In genomic region chr15:100592898-100593297, GRCh38 we compare ENCODE assay signal across 16 cellular contexts. TPM values are rescaled to one million over a fixed set of nuclear protein-coding genes. Genes with fewer than 3 reads are reported as not detected.
DNase-seq lines count a peak whose midpoint lies in the region; ATAC-seq lines count a peak whose summit lies in the region.
"Had no signal": no experiment of that assay in that cellular context is flagged by ENCODE, and none has a peak within 500 bp of the region (broad histone marks: within the 10 kb centered on the region; RNA-seq: fewer than 3 reads in every experiment).

No MANE protein-coding gene starts in this region.

- H3K27ac Mint-ChIP-seq in activated CD4-positive, alpha-beta T cell treated with anti-CD3 and anti-CD28 coated beads, Interleukin-2, amount 10 ng/mL, durations not matched to agents 24 days and 14 days = peak overlapping the region; percentile 88
- peak overlapping the region; percentile 93 for H3K27ac Mint-ChIP-seq in activated naive CD8-positive, alpha-beta T cell treated with anti-CD3 and anti-CD28 coated beads, Interleukin-2, amount 50 U/mL, for 24 hours
- H3K27ac Mint-ChIP-seq in naive thymus-derived CD4-positive, alpha-beta T cell = peak overlapping the region in 7 of 9 donors; percentile 74 to 94 (median 88)
- no peak overlapping the region for H3K27ac Mint-ChIP-seq in stimulated activated effector memory CD8-positive, alpha-beta T cell treated with anti-CD3 and anti-CD28 coated beads, Interleukin-12 subunit alpha, Interleukin-12 subunit beta, amount 100 ng/mL, for 72 hours

- POLR2A ChIA-PET in naive thymus-derived CD4-positive, alpha-beta T cell (lab: Charles Lee) = no interaction called here

- H3K4me1 ChIP-seq in naive thymus-derived CD4-positive, alpha-beta T cell (ENCODE audit: control insufficient read depth in 2 of 2, insufficient read depth in 2 of 2, low read length in 2 of 2) = peaks cover 33 to 57% of the 10 kb centered on the region in 2 donors
- H3K4me1 ChIP-seq: A549, ascending aorta had no signal

- intact Hi-C loops in activated CD4-positive, alpha-beta T cell treated with anti-CD3 and anti-CD28 coated beads, Interleukin-2, amount 10 ng/mL, durations not matched to agents 24 days and 14 days (cut with micrococcal nuclease) = loop anchor here (5.0 kb wide), 1 partner anchor 766 kb away; no protein-coding TSS in a partner anchor
- intact Hi-C loops in naive thymus-derived CD4-positive, alpha-beta T cell (cut with micrococcal nuclease) = no loop called here

- peak overlapping the region; percentile 62 for H3K4me3 Mint-ChIP-seq in activated CD4-positive, alpha-beta T cell treated with anti-CD3 and anti-CD28 coated beads, Interleukin-2, amount 10 ng/mL, durations not matched to agents 24 days and 14 days
- no peak overlapping the region for H3K4me3 Mint-ChIP-seq in activated naive CD8-positive, alpha-beta T cell treated with anti-CD3 and anti-CD28 coated beads, Interleukin-2, amount 50 U/mL, for 24 hours
- peak overlapping the region in 8 of 10 donors; percentile 33 to 72 (median 58) for H3K4me3 Mint-ChIP-seq in naive thymus-derived CD4-positive, alpha-beta T cell
- H3K4me3 Mint-ChIP-seq in stimulated activated effector memory CD8-positive, alpha-beta T cell treated with anti-CD3 and anti-CD28 coated beads, Interleukin-12 subunit alpha, Interleukin-12 subunit beta, amount 100 ng/mL, for 72 hours = no peak overlapping the region

- H3K27ac ChIP-seq in naive thymus-derived CD4-positive, alpha-beta T cell (ENCODE audit: low read depth, low read length) = peak overlapping the region; percentile 27
- H3K27ac ChIP-seq: A549, ascending aorta had no signal

- no peaks in the 10 kb centered on the region for H3K27me3 ChIP-seq in naive thymus-derived CD4-positive, alpha-beta T cell (ENCODE audit: control insufficient read depth in 2 of 2, insufficient read depth in 2 of 2, low read length in 2 of 2)
- H3K27me3 ChIP-seq: ascending aorta had no signal

- CTCF ChIA-PET in naive thymus-derived CD4-positive, alpha-beta T cell (lab: Charles Lee) = interaction anchor here (0.9 to 1.2 kb wide), 2 partner anchors 21 to 243 kb away, joined by 4 to 6 read pairs; no protein-coding TSS in a partner anchor

- H3K4me3 ChIP-seq in naive thymus-derived CD4-positive, alpha-beta T cell (ENCODE audit: low read length) = no peak overlapping the region
- H3K4me3 ChIP-seq: A549, ascending aorta, lung had no signal

- peaks cover 2% of the 10 kb centered on the region for H3K27me3 Mint-ChIP-seq in activated CD4-positive, alpha-beta T cell treated with anti-CD3 and anti-CD28 coated beads, Interleukin-2, amount 10 ng/mL, durations not matched to agents 24 days and 14 days
- H3K27me3 Mint-ChIP-seq in activated naive CD8-positive, alpha-beta T cell treated with anti-CD3 and anti-CD28 coated beads, Interleukin-2, amount 50 U/mL, for 24 hours = peaks cover 2% of the 10 kb centered on the region
- peaks cover 0 to 2% (median 0%) of the 10 kb centered on the region in 5 donors for H3K27me3 Mint-ChIP-seq in naive thymus-derived CD4-positive, alpha-beta T cell

- H3K9me3 ChIP-seq in naive thymus-derived CD4-positive, alpha-beta T cell (ENCODE audit: control insufficient read depth in 2 of 3, low read length in 3 of 3) = peaks cover 0 to 10% (median 6%) of the 10 kb centered on the region in 3 experiments
- H3K9me3 ChIP-seq: ascending aorta had no signal

- H3K4me1 Mint-ChIP-seq in activated CD4-positive, alpha-beta T cell treated with anti-CD3 and anti-CD28 coated beads, Interleukin-2, amount 10 ng/mL, durations not matched to agents 24 days and 14 days = peaks cover 45% of the 10 kb centered on the region
- H3K4me1 Mint-ChIP-seq in activated naive CD8-positive, alpha-beta T cell treated with anti-CD3 and anti-CD28 coated beads, Interleukin-2, amount 50 U/mL, for 24 hours = peaks cover 78% of the 10 kb centered on the region
- peaks cover 1 to 77% (median 54%) of the 10 kb centered on the region in 7 donors for H3K4me1 Mint-ChIP-seq in naive thymus-derived CD4-positive, alpha-beta T cell
- peaks cover 53% of the 10 kb centered on the region for H3K4me1 Mint-ChIP-seq in stimulated activated effector memory CD8-positive, alpha-beta T cell treated with anti-CD3 and anti-CD28 coated beads, Interleukin-12 subunit alpha, Interleukin-12 subunit beta, amount 100 ng/mL, for 72 hours

- H3K36me3 ChIP-seq in naive thymus-derived CD4-positive, alpha-beta T cell (ENCODE audit: control insufficient read depth in 2 of 3, insufficient read depth in 3 of 3, low read length in 3 of 3) = peaks cover 0 to 6% (median 0%) of the 10 kb centered on the region in 3 experiments
- H3K36me3 ChIP-seq: ascending aorta had no signal

- no peak for ATAC-seq in activated naive CD8-positive, alpha-beta T cell treated with anti-CD3 and anti-CD28 coated beads, Interleukin-2, amount 50 U/mL, for 24 hours
- no peak for ATAC-seq in naive thymus-derived CD4-positive, alpha-beta T cell
- ATAC-seq in HG03342 (IDR thresholded peaks at IDR 0.05; ENCODE audit: unreplicated experiment) = no peak
- ATAC-seq in stimulated activated effector memory CD8-positive, alpha-beta T cell treated with anti-CD3 and anti-CD28 coated beads, Interleukin-12 subunit alpha, Interleukin-12 subunit beta, amount 100 ng/mL, for 72 hours = no peak
- ATAC-seq: A549, right cardiac atrium had no signal

- H3K36me3 Mint-ChIP-seq in activated CD4-positive, alpha-beta T cell treated with anti-CD3 and anti-CD28 coated beads, Interleukin-2, amount 10 ng/mL, durations not matched to agents 24 days and 14 days (ENCODE audit: low read depth) = peaks cover 71% of the 10 kb centered on the region
- peaks cover 67% of the 10 kb centered on the region for H3K36me3 Mint-ChIP-seq in activated naive CD8-positive, alpha-beta T cell treated with anti-CD3 and anti-CD28 coated beads, Interleukin-2, amount 50 U/mL, for 24 hours (ENCODE audit: low read depth)
- peaks cover 0 to 70% (median 28%) of the 10 kb centered on the region in 5 donors for H3K36me3 Mint-ChIP-seq in naive thymus-derived CD4-positive, alpha-beta T cell
- H3K36me3 Mint-ChIP-seq in stimulated activated effector memory CD8-positive, alpha-beta T cell treated with anti-CD3 and anti-CD28 coated beads, Interleukin-12 subunit alpha, Interleukin-12 subunit beta, amount 100 ng/mL, for 72 hours = peaks cover 26% of the 10 kb centered on the region

- peaks cover 9% of the 10 kb centered on the region for H3K9me3 Mint-ChIP-seq in activated CD4-positive, alpha-beta T cell treated with anti-CD3 and anti-CD28 coated beads, Interleukin-2, amount 10 ng/mL, durations not matched to agents 24 days and 14 days
- H3K9me3 Mint-ChIP-seq in activated naive CD8-positive, alpha-beta T cell treated with anti-CD3 and anti-CD28 coated beads, Interleukin-2, amount 50 U/mL, for 24 hours = peaks cover 1% of the 10 kb centered on the region
- H3K9me3 Mint-ChIP-seq in naive thymus-derived CD4-positive, alpha-beta T cell = peaks cover 0 to 27% (median 2%) of the 10 kb centered on the region in 11 donors
- H3K9me3 Mint-ChIP-seq in stimulated activated effector memory CD8-positive, alpha-beta T cell treated with anti-CD3 and anti-CD28 coated beads, Interleukin-12 subunit alpha, Interleukin-12 subunit beta, amount 100 ng/mL, for 72 hours = no peaks in the 10 kb centered on the region

- peak; percentile 69 for DNase-seq in activated CD4-positive, alpha-beta T cell treated with anti-CD3 and anti-CD28 coated beads, Interleukin-2, amount 10 ng/mL, durations not matched to agents 24 days and 14 days
- no peak for DNase-seq in activated CD4-positive, alpha-beta T cell treated with anti-CD3 and anti-CD28 coated beads, Interleukin-2, amount 50 U/mL, for 4 hours
- DNase-seq in LHCN-M2 (ENCODE audit: low read depth) (peak; percentile 88), CD1c-positive myeloid dendritic cell (ENCODE audit: extremely low spot score) (no peak)
- DNase-seq in activated naive CD8-positive, alpha-beta T cell treated with anti-CD3 and anti-CD28 coated beads, Interleukin-2, amount 50 U/mL, for 24 hours = no peak
- no peak for DNase-seq in naive thymus-derived CD4-positive, alpha-beta T cell
- no peak for DNase-seq in stimulated activated effector memory CD8-positive, alpha-beta T cell treated with anti-CD3 and anti-CD28 coated beads, Interleukin-12 subunit alpha, Interleukin-12 subunit beta, amount 100 ng/mL, for 72 hours (ENCODE audit: low spot score in 2 of 2)
- DNase-seq: COR-L47; NCI-H2171 treated with DMSO at 0.1 percent for 48 hours; right cardiac atrium; SIG-M5; stimulated activated CD4-positive, alpha-beta T cell treated with anti-CD3 and anti-CD28 coated beads, Interleukin-4, amount 100 ng/mL, for 1 hour had no signal

RNA-seq across cellular contexts. Expression of gene LINS1, which starts 9.1 kb away (rescaled TPM):
- 63.9 and 64.9 TPM in 2 replicates for total RNA-seq in activated CD4-positive, alpha-beta T cell treated with anti-CD3 and anti-CD28 coated beads, Interleukin-2, amount 10 ng/mL, durations not matched to agents 24 days and 14 days
- total RNA-seq in LHCN-M2 (2014; rRNA removed) = 9.5 and 14.7 TPM in 2 replicates
- 1.7 TPM for polyA plus RNA-seq in LHCN-M2 (2012)
- total RNA-seq in naive thymus-derived CD4-positive, alpha-beta T cell = 100 to 1,000 TPM in 1 of 5 experiments, 10 to 100 TPM in 4; 50.7 to 116 (median 76.9) TPM
- 100 to 1,000 TPM in 1 of 2 donors, 10 to 100 TPM in 1; 98.1 to 104 TPM for polyA plus RNA-seq in naive thymus-derived CD4-positive, alpha-beta T cell

RNA-seq across cellular contexts. Expression of gene ASB7, which starts 9.5 kb away (rescaled TPM):
- total RNA-seq in activated CD4-positive, alpha-beta T cell treated with anti-CD3 and anti-CD28 coated beads, Interleukin-2, amount 10 ng/mL, durations not matched to agents 24 days and 14 days = 17.8 and 18.0 TPM in 2 replicates
- total RNA-seq in LHCN-M2 (2014; rRNA removed) = 8.5 and 11.0 TPM in 2 replicates
- 3.0 TPM for polyA plus RNA-seq in LHCN-M2 (2012)
- total RNA-seq in naive thymus-derived CD4-positive, alpha-beta T cell = 10 to 100 TPM; 15.4 to 27.2 (median 18.9) TPM
- 10 to 100 TPM; 11.8 to 17.6 TPM for polyA plus RNA-seq in naive thymus-derived CD4-positive, alpha-beta T cell

Comparison
In these comparisons a context has a peak if more than half of its experiments do, and no peak if none do; other contexts are left out.
1. DNase-seq: peak in activated CD4-positive, alpha-beta T cell treated with anti-CD3 and anti-CD28 coated beads, Interleukin-2, amount 10 ng/mL, durations not matched to agents 24 days and 14 days (single experiment) and LHCN-M2 (single experiment); none in activated CD4-positive, alpha-beta T cell treated with anti-CD3 and anti-CD28 coated beads, Interleukin-2, amount 50 U/mL, for 4 hours (0 of 2), activated naive CD8-positive, alpha-beta T cell treated with anti-CD3 and anti-CD28 coated beads, Interleukin-2, amount 50 U/mL, for 24 hours (single experiment), naive thymus-derived CD4-positive, alpha-beta T cell (0 of 9), CD1c-positive myeloid dendritic cell (single experiment) and stimulated activated effector memory CD8-positive, alpha-beta T cell treated with anti-CD3 and anti-CD28 coated beads, Interleukin-12 subunit alpha, Interleukin-12 subunit beta, amount 100 ng/mL, for 72 hours (0 of 2).
2. H3K4me3 Mint-ChIP-seq: peak in activated CD4-positive, alpha-beta T cell treated with anti-CD3 and anti-CD28 coated beads, Interleukin-2, amount 10 ng/mL, durations not matched to agents 24 days and 14 days (single experiment) and naive thymus-derived CD4-positive, alpha-beta T cell (8 of 10); none in activated naive CD8-positive, alpha-beta T cell treated with anti-CD3 and anti-CD28 coated beads, Interleukin-2, amount 50 U/mL, for 24 hours (single experiment) and stimulated activated effector memory CD8-positive, alpha-beta T cell treated with anti-CD3 and anti-CD28 coated beads, Interleukin-12 subunit alpha, Interleukin-12 subunit beta, amount 100 ng/mL, for 72 hours (single experiment).